ENCODE assay signal across 8 cellular contexts in the genomic region with DNA sequence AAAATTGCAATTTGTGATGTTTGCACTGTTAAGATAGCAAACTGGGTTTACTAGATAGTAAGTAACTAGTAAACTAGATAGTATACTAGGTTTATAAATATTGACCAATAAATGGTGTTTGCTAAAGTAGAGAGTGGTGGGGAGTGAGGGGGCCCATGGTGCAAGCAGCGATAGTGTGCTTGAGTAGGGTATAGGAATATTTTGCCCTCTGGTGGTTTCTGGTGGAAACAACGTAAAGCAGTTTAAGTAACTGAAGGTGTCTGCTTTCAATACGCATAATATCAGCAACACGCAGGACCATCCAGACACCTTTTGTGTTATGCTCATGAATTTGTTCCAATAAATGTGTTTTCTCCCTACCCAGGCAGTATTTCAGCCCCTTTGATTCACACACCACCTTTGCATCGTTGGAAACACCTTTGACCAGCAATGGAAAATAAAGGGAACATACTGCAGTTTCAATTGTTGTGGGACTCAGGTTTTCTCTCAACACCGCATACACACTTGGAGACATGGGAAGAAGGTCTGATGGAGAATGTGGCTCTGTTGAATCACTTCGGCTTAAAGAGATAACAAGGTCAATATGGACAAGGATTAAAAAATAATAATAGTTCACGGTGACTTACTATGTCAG. TPM values are rescaled to one million over a fixed set of nuclear protein-coding genes. Genes with fewer than 3 reads are reported as not detected.
A peak's percentile ranks its signal among the peaks of the same experiment; 100 is the strongest.
DNase-seq lines count a peak whose midpoint lies in the region; ATAC-seq and TF ChIP-seq lines count a peak whose summit lies in the region.

No MANE protein-coding gene starts in this region.

- H3K4me3 Mint-ChIP-seq in activated CD4-positive, alpha-beta T cell treated with anti-CD3 and anti-CD28 coated beads for 36 hours: no peak overlapping the region

- H3K4me1 Mint-ChIP-seq in activated CD4-positive, alpha-beta T cell treated with anti-CD3 and anti-CD28 coated beads for 36 hours: peaks cover 38% of the 10 kb centered on the region

- peak; percentile 57 for DNase-seq in activated CD4-positive, alpha-beta T cell treated with anti-CD3 and anti-CD28 coated beads for 36 hours
- no peak for DNase-seq in activated CD4-positive, alpha-beta T cell treated with anti-CD3 and anti-CD28 coated beads, Interleukin-2, amount 50 U/mL, for 48 hours
- peak; percentile 49 for DNase-seq in GM20000 (ENCODE audit: low spot score)
- peak; percentile 79 for DNase-seq in NCI-H82 (lab: John Stamatoyannopoulos, UW)
- DNase-seq in astrocyte of the hippocampus (ENCODE audit: low read depth, low spot score): peak; percentile 54
- DNase-seq in kidney tubule cell (ENCODE audit: low spot score): peak; percentile 65
- DNase-seq in tibial nerve (ENCODE audit: low spot score in 2 of 2): peak in 1 of 2 donors; percentile 47

- H3K9me3 ChIP-seq in tibial nerve: no peaks in the 10 kb centered on the region

- TF ChIP-seq POLR2A in tibial nerve (IDR thresholded peaks at IDR 0.05): no peak

- intact Hi-C loops in activated CD4-positive, alpha-beta T cell treated with anti-CD3 and anti-CD28 coated beads for 36 hours (cut with DNase I, micrococcal nuclease): loop anchor here (1.0 to 10.0 kb wide), 7 partner anchors 10 to 936 kb away; a partner anchor contains a TSS

- peaks cover 0 to 7% (median 0%) of the 10 kb centered on the region in 4 donors for H3K4me1 ChIP-seq in tibial nerve

- CTCF ChIA-PET in activated CD4-positive, alpha-beta T cell treated with anti-CD3 and anti-CD28 coated beads for 36 hours (lab: Charles Lee): interaction anchor here (1.4 to 3.2 kb wide), 5 partner anchors 16 to 149 kb away, joined by 4 to 13 read pairs (median 6); a partner anchor contains a TSS

- H3K36me3 Mint-ChIP-seq in activated CD4-positive, alpha-beta T cell treated with anti-CD3 and anti-CD28 coated beads for 36 hours (ENCODE audit: low read depth): peaks cover 60% of the 10 kb centered on the region

- no peak overlapping the region for H3K27ac ChIP-seq in tibial nerve

- no peaks in the 10 kb centered on the region for H3K27me3 ChIP-seq in tibial nerve

- TF ChIP-seq EP300 in tibial nerve (IDR thresholded peaks at IDR 0.05): no peak

- ATAC-seq in activated CD4-positive, alpha-beta T cell treated with anti-CD3 and anti-CD28 coated beads for 36 hours: peak; percentile 82
- peak; percentile 84 for ATAC-seq in HG03460 (IDR thresholded peaks at IDR 0.05; ENCODE audit: unreplicated experiment)

- peaks cover 3% of the 10 kb centered on the region for H3K9me3 Mint-ChIP-seq in activated CD4-positive, alpha-beta T cell treated with anti-CD3 and anti-CD28 coated beads for 36 hours (ENCODE audit: low read depth)

- H3K27ac Mint-ChIP-seq in activated CD4-positive, alpha-beta T cell treated with anti-CD3 and anti-CD28 coated beads for 36 hours: peak overlapping the region; percentile 55

- H3K36me3 ChIP-seq in tibial nerve: no peaks in the 10 kb centered on the region

- POLR2A ChIA-PET in activated CD4-positive, alpha-beta T cell treated with anti-CD3 and anti-CD28 coated beads for 36 hours (lab: Charles Lee): no interaction called here

- WGBS in tibial nerve, 2 donors: 43 to 44% methylated on average over 8 of the region's 8 CpGs

- H3K27me3 Mint-ChIP-seq in activated CD4-positive, alpha-beta T cell treated with anti-CD3 and anti-CD28 coated beads for 36 hours: no peaks in the 10 kb centered on the region

- H3K4me3 ChIP-seq in tibial nerve: no peak overlapping the region

- TF ChIP-seq CTCF in GM20000 (IDR thresholded peaks at IDR 0.05; ENCODE audit: extremely low read depth, missing control alignments) (peak; percentile 32), tibial nerve (IDR thresholded peaks at IDR 0.05) (peak; percentile 40 to 63 (median 53))

RNA-seq across cellular contexts. Expression of a gene that starts 16.7 kb away (rescaled TPM):
- total RNA-seq in activated CD4-positive, alpha-beta T cell treated with anti-CD3 and anti-CD28 coated beads for 36 hours: 100 to 1,000 TPM; 317 to 343 TPM
- total RNA-seq in tibial nerve: 10 to 100 TPM; 40.2 to 73.9 (median 65.6) TPM

Comparison
In these comparisons a context has a peak if more than half of its experiments do, and no peak if none do; other contexts are left out.
1. DNase-seq: peak in activated CD4-positive, alpha-beta T cell treated with anti-CD3 and anti-CD28 coated beads for 36 hours (single experiment), GM20000 (single experiment), NCI-H82 (single experiment), astrocyte of the hippocampus (single experiment) and kidney tubule cell (single experiment); none in activated CD4-positive, alpha-beta T cell treated with anti-CD3 and anti-CD28 coated beads, Interleukin-2, amount 50 U/mL, for 48 hours (0 of 2).
2. RNA of a gene that starts 16.7 kb away (total RNA-seq): 317 to 343 TPM in activated CD4-positive, alpha-beta T cell treated with anti-CD3 and anti-CD28 coated beads for 36 hours; 40.2 to 73.9 TPM in tibial nerve; every median in the first group is over 4 times any median in the second.